Comparison of ENCODE assay signal across 23 cellular contexts in genomic region chr7:75667938-75668337, GRCh38.
A peak's percentile ranks its signal among the peaks of the same experiment; 100 is the strongest.
DNase-seq lines count a peak whose midpoint lies in the region; ATAC-seq, FAIRE-seq and TF ChIP-seq lines count a peak whose summit lies in the region.
"Had no signal": no experiment of that assay in that cellular context is flagged by ENCODE, and none has a peak within 500 bp of the region (broad histone marks: within the 10 kb centered on the region; RNA-seq: fewer than 3 reads in every experiment).

No MANE protein-coding gene starts in this region.

- in situ Hi-C loops in K562 (cut with MboI) = no loop called here

- DNase-seq in SK-N-SH = no peak
- peak; percentile 52 for DNase-seq in LoVo (ENCODE audit: low spot score)
- DNase-seq in K562 (ENCODE audit: extremely low read depth in 1 of 4, low spot score in 3 of 4) = no peak
- peak; percentile 46 for DNase-seq in renal cortical epithelial cell (ENCODE audit: low read depth)
- DNase-seq in mesenchymal stem cell = no peak
- no peak for DNase-seq in GM20000 (ENCODE audit: low spot score)
- DNase-seq: BE2C; DMS79 treated with DMSO at 0.1 percent for 48 hours; Kasumi-1; NCI-H1105; NCI-H146; NCI-H2029; NCI-H446 treated with DMSO at 0.1 percent for 48 hours; NK-92 treated with Interleukin-12 subunit alpha and Interleukin-12 subunit beta, amount 100 ng/mL, for 24 hours; SHP77 treated with DMSO at 0.1 percent for 48 hours; T-cell had no signal

- CTCF ChIA-PET in SK-N-SH (lab: Yijun Ruan, JAX) = no interaction called here
- CTCF ChIA-PET in K562 (lab: Yijun Ruan, JAX; ENCODE audit: low intra/inter-chr PET ratio) = no interaction called here

- no TSS peak for BruUV-seq in K562 (replicated peaks; lab: Mats Ljungman, UMichigan)

- no peak for TF ChIP-seq RAD21 in SK-N-SH (IDR thresholded peaks at IDR 0.05; ENCODE audit: low read length)
- no peak for TF ChIP-seq RAD21 in K562 (CRISPR knock-in tag; conservative IDR thresholded peaks at IDR 0.05 in 1 of 2, IDR thresholded peaks at IDR 0.05 in 1 of 2)

- intact Hi-C loops in K562 (cut with micrococcal nuclease) = no loop called here

- no peak overlapping the region for H3K4ac ChIP-seq in mesenchymal stem cell (ENCODE audit: low read depth in 1 of 2, low read length in 2 of 2)

- TF ChIP-seq POLR2A in K562 (conservative IDR thresholded peaks at IDR 0.05) = no peak

- H3K79me2 ChIP-seq in SK-N-SH (ENCODE audit: insufficient read depth) = no peaks in the 10 kb centered on the region
- no peaks in the 10 kb centered on the region for H3K79me2 ChIP-seq in K562 (ENCODE audit: control insufficient read depth, insufficient read depth, low read length)

- H3K4me3 ChIP-seq in SK-N-SH (ENCODE audit: low read depth in 2 of 2, low read length in 1 of 2) = no peak overlapping the region
- H3K4me3 ChIP-seq in K562 = no peak overlapping the region
- no peak overlapping the region for H3K4me3 ChIP-seq in mesenchymal stem cell (ENCODE audit: insufficient read depth in 1 of 2, low read depth in 1 of 2, low read length in 2 of 2)

- H4K8ac ChIP-seq in mesenchymal stem cell (ENCODE audit: low read length) = no peak overlapping the region

- H3K4me2 ChIP-seq in SK-N-SH (no peak overlapping the region), K562 (ENCODE audit: insufficient read depth, low read length) (no peak overlapping the region), mesenchymal stem cell (ENCODE audit: low read length, poor library complexity, severe bottlenecking) (no peak overlapping the region)

- H3K9ac ChIP-seq in SK-N-SH = no peak overlapping the region
- no peak overlapping the region for H3K9ac ChIP-seq in K562 (ENCODE audit: insufficient read depth in 1 of 2, low read depth in 2 of 2, low read length in 2 of 2)
- no peak overlapping the region for H3K9ac ChIP-seq in mesenchymal stem cell (ENCODE audit: low read length)

- ATAC-seq in SK-N-SH treated with all-trans-retinoic acid at 6 μM for 48 hours (no peak), K562 (no peak), GM18517 (IDR thresholded peaks at IDR 0.05; ENCODE audit: unreplicated experiment) (no peak)
- ATAC-seq: T-cell had no signal

- H3K4me1 ChIP-seq in SK-N-SH (ENCODE audit: control insufficient read depth in 1 of 2, insufficient read depth in 2 of 2, low read depth in 1 of 2, low read length in 1 of 2) = peaks cover 0 to 2% of the 10 kb centered on the region in 2 experiments; a peak in 1 of 4 replicates
- peaks cover 16 to 26% of the 10 kb centered on the region in 2 experiments for H3K4me1 ChIP-seq in K562 (replicated peaks in 1 of 2; ENCODE audit: control insufficient read depth in 2 of 2, insufficient read depth in 2 of 2, low read length in 2 of 2)
- peaks cover 16% of the 10 kb centered on the region for H3K4me1 ChIP-seq in mesenchymal stem cell (ENCODE audit: control insufficient read depth, insufficient read depth, low read depth, low read length)
- H3K4me1 ChIP-seq: BE2C had no signal

- H3K27me3 ChIP-seq in SK-N-SH (ENCODE audit: insufficient read depth) (no peaks in the 10 kb centered on the region), K562 (ENCODE audit: control insufficient read depth in 2 of 2, insufficient read depth in 2 of 2, low read length in 2 of 2) (no peaks in the 10 kb centered on the region), mesenchymal stem cell (ENCODE audit: control insufficient read depth in 1 of 2, insufficient read depth in 1 of 2, low read length in 2 of 2) (no peaks in the 10 kb centered on the region)
- H3K27me3 ChIP-seq: BE2C had no signal

- H3K27ac ChIP-seq in SK-N-SH (ENCODE audit: low read depth in 2 of 2, low read length in 1 of 2) (no peak overlapping the region), K562 (ENCODE audit: extremely low read depth, low read depth, low read length) (no peak overlapping the region), mesenchymal stem cell (ENCODE audit: low read length, poor library complexity, severe bottlenecking) (no peak overlapping the region)
- H3K27ac ChIP-seq: RWPE1 had no signal

- WGBS in SK-N-SH (ENCODE audit: low lambda C conversion rate) = 79% methylated on average over 4 of the region's 4 CpGs
- 50% methylated on average over 4 of the region's 4 CpGs for WGBS in K562 (ENCODE audit: insufficient coverage, low coverage, missing lambda C conversion rate)
- WGBS in mesenchymal stem cell = 78% methylated on average over 2 of the region's 4 CpGs

- H3K23ac ChIP-seq in mesenchymal stem cell (ENCODE audit: low read length in 2 of 2) = no peak overlapping the region

- H4K20me1 ChIP-seq in SK-N-SH (ENCODE audit: insufficient read depth) (no peaks in the 10 kb centered on the region), K562 (replicated peaks; ENCODE audit: control insufficient read depth, insufficient read depth, low read length) (no peaks in the 10 kb centered on the region)

- no peak overlapping the region for H2BK120ac ChIP-seq in mesenchymal stem cell (ENCODE audit: low read depth, low read length)

- H2BK15ac ChIP-seq in mesenchymal stem cell (ENCODE audit: low read depth, poor library complexity, severe bottlenecking) = no peak overlapping the region

- no peak for TF ChIP-seq CTCF in SK-N-SH (IDR thresholded peaks at IDR 0.05)
- no peak for TF ChIP-seq CTCF in K562 (IDR thresholded peaks at IDR 0.05 in 2 of 3, conservative IDR thresholded peaks at IDR 0.05 in 1 of 3; ENCODE audit: insufficient read depth in 2 of 3, low read depth in 1 of 3, low read length in 3 of 3)
- TF ChIP-seq CTCF in GM20000 (IDR thresholded peaks at IDR 0.05; ENCODE audit: extremely low read depth, missing control alignments) = no peak

- TF ChIP-seq EP300 in SK-N-SH (IDR thresholded peaks at IDR 0.05; ENCODE audit: borderline replicate concordance in 1 of 2, low read depth in 1 of 2, low read length in 1 of 2) (no peak), K562 (IDR thresholded peaks at IDR 0.05; ENCODE audit: low read length) (no peak)

- H2AK5ac ChIP-seq in mesenchymal stem cell (ENCODE audit: low read length, severe bottlenecking) = no peak overlapping the region

- no peaks in the 10 kb centered on the region for H3K9me2 ChIP-seq in SK-N-SH

- H3K9me1 ChIP-seq in K562 (ENCODE audit: control insufficient read depth, insufficient read depth, low read length) = no peaks in the 10 kb centered on the region

- H2AFZ ChIP-seq in SK-N-SH (ENCODE audit: low read depth) = no peak overlapping the region
- no peak overlapping the region for H2AFZ ChIP-seq in K562 (ENCODE audit: low read depth, low read length)
- H2AFZ ChIP-seq in mesenchymal stem cell (ENCODE audit: low read depth, low read length) = no peak overlapping the region

- POLR2A ChIA-PET in SK-N-SH (lab: Yijun Ruan, JAX) = no interaction called here
- POLR2A ChIA-PET in K562 (lab: Yijun Ruan, JAX) = no interaction called here

- no peaks in the 10 kb centered on the region for H3K9me3 ChIP-seq in SK-N-SH
- no peaks in the 10 kb centered on the region for H3K9me3 ChIP-seq in K562 (replicated peaks; ENCODE audit: control insufficient read depth, insufficient read depth, low read depth, low read length)
- H3K9me3 ChIP-seq in mesenchymal stem cell (ENCODE audit: control insufficient read depth, low read length) = no peaks in the 10 kb centered on the region
- H3K9me3 ChIP-seq: BE2C had no signal

- peaks cover 2% of the 10 kb centered on the region for H3K79me1 ChIP-seq in mesenchymal stem cell (replicated peaks; ENCODE audit: low read length, poor library complexity, severe bottlenecking)

- no peak overlapping the region for H3K18ac ChIP-seq in mesenchymal stem cell (ENCODE audit: low read depth in 1 of 2, low read length in 2 of 2)

- H2BK12ac ChIP-seq in mesenchymal stem cell (ENCODE audit: low read length in 2 of 2) = no peak overlapping the region

- no peak for FAIRE-seq in K562 (lab: Jason Lieb, UNC)
- FAIRE-seq: GM12892, GM18507, GM19239, H1 had no signal

- no peaks in the 10 kb centered on the region for H3F3A ChIP-seq in SK-N-SH (replicated peaks; ENCODE audit: insufficient read depth)

- no peak overlapping the region for H4K91ac ChIP-seq in mesenchymal stem cell (ENCODE audit: low read length)

- H2BK5ac ChIP-seq in mesenchymal stem cell (ENCODE audit: low read depth, low read length, poor library complexity, severe bottlenecking) = no peak overlapping the region

- no peak overlapping the region for H3K14ac ChIP-seq in mesenchymal stem cell (ENCODE audit: low read length in 2 of 2)

- H3K36me3 ChIP-seq in SK-N-SH (replicated peaks in 1 of 2; ENCODE audit: control insufficient read depth in 1 of 2, insufficient read depth in 2 of 2, low read length in 1 of 2) = no peaks in the 10 kb centered on the region
- no peaks in the 10 kb centered on the region for H3K36me3 ChIP-seq in K562 (ENCODE audit: control insufficient read depth, insufficient read depth, low read length)
- H3K36me3 ChIP-seq in mesenchymal stem cell (ENCODE audit: control insufficient read depth in 1 of 2, insufficient read depth in 2 of 2, low read depth in 1 of 2, low read length in 2 of 2) = no peaks in the 10 kb centered on the region
- H3K36me3 ChIP-seq: BE2C had no signal

TF ChIP-seq in SK-N-SH, 30 proteins besides CTCF, POLR2A, EP300 and RAD21 (continues in another document):
- peak; percentile 28; the same call in 1 of the 2 replicates for TF ChIP-seq NFIC (IDR thresholded peaks at IDR 0.05; ENCODE audit: borderline replicate concordance)

TF ChIP-seq in SK-N-SH treated with all-trans-retinoic acid at 6 μM for 48 hours, 23 proteins besides CTCF, POLR2A, EP300 and RAD21 (continues in another document):
- TF ChIP-seq ZC3H10 (CRISPR knock-in tag; IDR thresholded peaks at IDR 0.05) = no peak
- no peak for TF ChIP-seq ARNTL (CRISPR knock-in tag; IDR thresholded peaks at IDR 0.05; ENCODE audit: borderline replicate concordance, low read depth)
- TF ChIP-seq ESRRG (CRISPR knock-in tag; IDR thresholded peaks at IDR 0.05) = no peak
- TF ChIP-seq CSDC2 (CRISPR knock-in tag; IDR thresholded peaks at IDR 0.05) = no peak
- no peak for TF ChIP-seq ZFP3 (CRISPR knock-in tag; IDR thresholded peaks at IDR 0.05)
- TF ChIP-seq GLIS3 (CRISPR knock-in tag; IDR thresholded peaks at IDR 0.05) = no peak
- TF ChIP-seq ZNF565 (CRISPR knock-in tag; conservative IDR thresholded peaks at IDR 0.05; ENCODE audit: low read depth) = no peak

TF ChIP-seq in K562, 482 proteins besides CTCF, POLR2A, EP300 and RAD21:
- TF ChIP-seq ZKSCAN1 (IDR thresholded peaks at IDR 0.05; ENCODE audit: low read depth, low read length) (no peak), NFIC (IDR thresholded peaks at IDR 0.05) (peak; percentile 54)

Comparison
In these comparisons a context has a peak if more than half of its experiments do, and no peak if none do; other contexts are left out.
1. DNase-seq: peak in LoVo (single experiment) and renal cortical epithelial cell (single experiment); none in SK-N-SH (single experiment), K562 (0 of 4), mesenchymal stem cell (single experiment) and GM20000 (single experiment).
2. Of the 27 proteins assayed by ChIP-seq in both K562 and SK-N-SH: peak only in K562: none; only in SK-N-SH: none; in both: NFIC; in neither: 26.